21 cellular contexts compared by ENCODE assay signal in the genomic region with DNA sequence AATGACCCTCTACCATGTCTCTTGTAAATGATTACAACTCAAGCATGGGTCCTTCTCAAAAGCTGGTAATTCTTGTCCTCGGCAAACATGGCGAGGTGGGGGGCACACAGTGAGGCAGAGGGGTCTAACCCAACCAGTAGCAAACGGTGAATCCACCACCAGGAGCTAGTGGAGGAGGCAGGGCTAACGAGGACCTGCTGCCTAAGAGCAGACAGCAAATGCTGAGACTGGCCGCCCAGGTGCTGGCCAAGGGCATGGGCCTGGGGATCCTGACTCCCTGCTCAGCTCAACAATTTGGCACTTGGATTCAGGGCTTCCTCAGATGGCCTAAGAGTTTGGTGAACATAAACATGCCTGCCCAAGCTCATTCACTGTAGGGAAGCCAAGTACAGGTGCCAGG. TPM values are rescaled to one million over a fixed set of nuclear protein-coding genes. Genes with fewer than 3 reads are reported as not detected.
A peak's percentile ranks its signal among the peaks of the same experiment; 100 is the strongest.
DNase-seq lines count a peak whose midpoint lies in the region; ATAC-seq and TF ChIP-seq lines count a peak whose summit lies in the region.
"Had no signal": no experiment of that assay in that cellular context is flagged by ENCODE, and none has a peak within 500 bp of the region (broad histone marks: within the 10 kb centered on the region; RNA-seq: fewer than 3 reads in every experiment).

No MANE protein-coding gene starts in this region.

- no peak overlapping the region for H3K14ac ChIP-seq in neuronal stem cell (ENCODE audit: low read length)

- no peak overlapping the region for H3K9ac ChIP-seq in neuronal stem cell (ENCODE audit: low read depth, low read length, poor library complexity)
- H3K9ac ChIP-seq: BLaER1 had no signal

- H3K27me3 Mint-ChIP-seq in T-helper 17 cell = no peaks in the 10 kb centered on the region
- H3K27me3 Mint-ChIP-seq: CD4-positive, alpha-beta memory T cell; IgD-negative memory B cell had no signal

- H2BK15ac ChIP-seq in neuronal stem cell (ENCODE audit: low read length) = no peak overlapping the region

- DNase-seq in Right ventricle myocardium inferior (ENCODE audit: missing footprints) (peak; percentile 9), heart right ventricle (no peak), T-helper 17 cell (no peak), neuronal stem cell (ENCODE audit: low spot score) (no peak), DMS79 (lab: John Stamatoyannopoulos, UW) (no peak), NCI-H187 treated with DMSO at 0.1 percent for 48 hours (lab: John Stamatoyannopoulos, UW) (no peak), NCI-H526 (lab: John Stamatoyannopoulos, UW) (no peak)
- DNase-seq: Calu3; CD4-positive, alpha-beta memory T cell; DMS 273 treated with DMSO at 0.1 percent for 48 hours; DMS53; H7; HFFc6 had no signal

- peaks cover 4 to 100% (median 70%) of the 10 kb centered on the region in 9 donors for H3K36me3 ChIP-seq in heart right ventricle
- H3K36me3 ChIP-seq in neuronal stem cell (replicated peaks in 1 of 2; ENCODE audit: control insufficient read depth in 2 of 2, insufficient read depth in 2 of 2, low read length in 2 of 2) = peaks cover 41 to 76% of the 10 kb centered on the region in 2 donors

- H3K4me1 Mint-ChIP-seq in T-helper 17 cell = peaks cover 11% of the 10 kb centered on the region
- H3K4me1 Mint-ChIP-seq: CD14-positive monocyte had no signal

- H3K9me3 ChIP-seq in heart right ventricle (no peaks in the 10 kb centered on the region), T-helper 17 cell (ENCODE audit: control insufficient read depth, low read length, poor library complexity, severe bottlenecking) (no peaks in the 10 kb centered on the region), neuronal stem cell (replicated peaks in 1 of 2; ENCODE audit: control insufficient read depth in 2 of 2, insufficient read depth in 1 of 2, low read depth in 1 of 2, low read length in 2 of 2) (peaks cover 0 to 2% of the 10 kb centered on the region in 2 donors)
- H3K9me3 ChIP-seq: A549, BLaER1 had no signal

- H2BK12ac ChIP-seq in neuronal stem cell (ENCODE audit: low read length) = no peak overlapping the region

- no peak overlapping the region for H3K18ac ChIP-seq in neuronal stem cell (ENCODE audit: low read length)

- H2BK120ac ChIP-seq in neuronal stem cell (ENCODE audit: low read depth, low read length) = no peak overlapping the region

- no peak overlapping the region for H3K4me2 ChIP-seq in neuronal stem cell (ENCODE audit: insufficient read depth, low read length, poor library complexity, severe bottlenecking)
- H3K4me2 ChIP-seq: A549, BLaER1, GM23338 had no signal

- no peak overlapping the region for H2AK5ac ChIP-seq in neuronal stem cell (ENCODE audit: low read depth, low read length)

- H3K23ac ChIP-seq in neuronal stem cell (ENCODE audit: low read depth, low read length, poor library complexity) = peak overlapping the region; percentile 83

- 95 to 97% methylated on average over 5 of the region's 5 CpGs for WGBS in heart right ventricle, 2 donors
- WGBS in neuronal stem cell (ENCODE audit: extremely low coverage in 2 of 2, insufficient read length in 2 of 2, insufficient replicate concordance in 1 of 2), 2 donors = no CpG with 5 or more reads among the region's 5 CpGs

- ATAC-seq in Right ventricle myocardium inferior (no peak), heart right ventricle (no peak), T-helper 17 cell (no peak)
- ATAC-seq: A549, GM23338 had no signal

- no peaks in the 10 kb centered on the region for H3K79me1 ChIP-seq in neuronal stem cell (ENCODE audit: low read depth, low read length)

- no peak overlapping the region for H4K91ac ChIP-seq in neuronal stem cell (ENCODE audit: low read depth, low read length, poor library complexity)

- H2BK5ac ChIP-seq in neuronal stem cell (ENCODE audit: low read length) = no peak overlapping the region

- no peak overlapping the region for H2AFZ ChIP-seq in neuronal stem cell (ENCODE audit: low read length)
- H2AFZ ChIP-seq: GM23338 had no signal

- no peak overlapping the region for H3K4me3 ChIP-seq in heart right ventricle
- H3K4me3 ChIP-seq in neuronal stem cell (ENCODE audit: low read length in 2 of 2) = peak overlapping the region in 1 of 2 donors; percentile 21
- H3K4me3 ChIP-seq: A549, BLaER1, GM23338 had no signal

- H3K4me3 Mint-ChIP-seq in T-helper 17 cell = no peak overlapping the region
- H3K4me3 Mint-ChIP-seq: CD14-positive monocyte; CD4-positive, alpha-beta memory T cell; GM23338; HFFc6; IgD-negative memory B cell had no signal

- TF ChIP-seq CTCF in heart right ventricle (IDR thresholded peaks at IDR 0.05) = no peak

- peak overlapping the region; percentile 69 for H3K27ac Mint-ChIP-seq in T-helper 17 cell
- H3K27ac Mint-ChIP-seq: HFFc6 had no signal

- H3K27ac ChIP-seq in heart right ventricle (no peak overlapping the region), neuronal stem cell (replicated peaks; ENCODE audit: low read length) (no peak overlapping the region)
- H3K27ac ChIP-seq: 22Rv1, A549, BLaER1 had no signal

- peak overlapping the region; percentile 87 for H4K8ac ChIP-seq in neuronal stem cell (ENCODE audit: low read depth, low read length)

- no peak overlapping the region for H3K4ac ChIP-seq in neuronal stem cell (ENCODE audit: low read length)

- H3K4me1 ChIP-seq in heart right ventricle = no peaks in the 10 kb centered on the region
- H3K4me1 ChIP-seq in neuronal stem cell (ENCODE audit: control insufficient read depth in 2 of 2, insufficient read depth in 1 of 2, low read depth in 1 of 2, low read length in 2 of 2) = no peaks in the 10 kb centered on the region
- H3K4me1 ChIP-seq: A549 had no signal

- H3K27me3 ChIP-seq in heart right ventricle = no peaks in the 10 kb centered on the region
- H3K27me3 ChIP-seq in neuronal stem cell (ENCODE audit: control insufficient read depth in 3 of 3, insufficient read depth in 3 of 3, low read depth in 1 of 3, low read length in 3 of 3) = no peaks in the 10 kb centered on the region
- H3K27me3 ChIP-seq: BLaER1 had no signal

- intact Hi-C loops in Right ventricle myocardium inferior (cut with DNase I) = no loop called here
- intact Hi-C loops in heart right ventricle (cut with DNase I) = no loop called here

- H3K36me3 Mint-ChIP-seq in T-helper 17 cell (ENCODE audit: low read depth) = peaks cover 2% of the 10 kb centered on the region
- H3K36me3 Mint-ChIP-seq: IgD-negative memory B cell had no signal

RNA-seq across cellular contexts. Expression of a gene that starts 18.4 kb away (rescaled TPM):
- total RNA-seq in Right ventricle myocardium inferior = 22.5 TPM
- 10 to 100 TPM; 23.6 to 33.1 (median 27.4) TPM for total RNA-seq in heart right ventricle
- 10 to 100 TPM; 20.8 to 28.8 TPM for polyA plus RNA-seq in heart right ventricle
- 10 to 100 TPM; 72.4 to 73.7 TPM for total RNA-seq in T-helper 17 cell
- polyA plus RNA-seq in neuronal stem cell (2013, experiment 1 of 2) = 39.1 TPM
- polyA plus RNA-seq in neuronal stem cell (2013, experiment 2 of 2) = 39.1 TPM

RNA-seq across cellular contexts. Expression of a gene that starts 19.1 kb away (rescaled TPM):
- total RNA-seq in Right ventricle myocardium inferior (9.7 TPM), heart right ventricle (10 to 100 TPM in 1 of 10 donors, 1 to 10 TPM in 9; 6.1 to 11.6 (median 7.3) TPM), T-helper 17 cell (100 to 1,000 TPM in 1 of 2 donors, 10 to 100 TPM in 1; 95.1 to 129 TPM)
- 10 to 100 TPM in 1 of 2 donors, 1 to 10 TPM in 1; 4.9 to 13.1 TPM for polyA plus RNA-seq in heart right ventricle
- polyA plus RNA-seq in neuronal stem cell (2013, experiment 1 of 2) = 7.3 TPM
- polyA plus RNA-seq in neuronal stem cell (2013, experiment 2 of 2) = 7.1 TPM

RNA-seq across cellular contexts. Expression of a gene that starts 40.9 kb away (rescaled TPM):
- total RNA-seq in Right ventricle myocardium inferior = 156 TPM
- 100 to 1,000 TPM in 2 of 10 donors, 10 to 100 TPM in 8; 10.7 to 230 (median 32.7) TPM for total RNA-seq in heart right ventricle
- polyA plus RNA-seq in heart right ventricle = 10 to 100 TPM; 39.2 to 55.8 TPM
- 1 to 10 TPM in 1 of 2 donors, not detected in 1; 1.5 TPM for total RNA-seq in T-helper 17 cell
- polyA plus RNA-seq in neuronal stem cell (2013, experiment 1 of 2) = 35.9 TPM
- 35.5 TPM for polyA plus RNA-seq in neuronal stem cell (2013, experiment 2 of 2)

RNA-seq across cellular contexts. Expression of a gene that starts 55.8 kb away (rescaled TPM):
- 1.1 TPM for total RNA-seq in Right ventricle myocardium inferior
- total RNA-seq in heart right ventricle = 10 to 100 TPM in 1 of 10 donors, 1 to 10 TPM in 1, under 1 TPM in 8; 0.47 to 10.6 (median 0.86) TPM
- under 1 TPM; 0.15 to 0.26 TPM for polyA plus RNA-seq in heart right ventricle
- 1 to 10 TPM; 2.6 to 2.7 TPM for total RNA-seq in T-helper 17 cell
- 0.18 TPM for polyA plus RNA-seq in neuronal stem cell (2013, experiment 1 of 2)
- polyA plus RNA-seq in neuronal stem cell (2013, experiment 2 of 2) = 0.18 TPM
- total RNA-seq: Calu3, HepG2, HFFc6 had no signal
- polyA plus RNA-seq: AG04450; CD4-positive, alpha-beta memory T cell; HepG2; IgD-negative memory B cell had no signal

Comparison
In these comparisons a context has a peak if more than half of its experiments do, and no peak if none do; other contexts are left out.
1. RNA of a gene that starts 40.9 kb away (total RNA-seq): 156 TPM in Right ventricle myocardium inferior (single experiment) and 10.7 to 230 TPM in heart right ventricle; 1.5 TPM in T-helper 17 cell; every median in the first group is over 4 times any median in the second.